Comparison of ENCODE assay signal across 11 cellular contexts in the genomic region with DNA sequence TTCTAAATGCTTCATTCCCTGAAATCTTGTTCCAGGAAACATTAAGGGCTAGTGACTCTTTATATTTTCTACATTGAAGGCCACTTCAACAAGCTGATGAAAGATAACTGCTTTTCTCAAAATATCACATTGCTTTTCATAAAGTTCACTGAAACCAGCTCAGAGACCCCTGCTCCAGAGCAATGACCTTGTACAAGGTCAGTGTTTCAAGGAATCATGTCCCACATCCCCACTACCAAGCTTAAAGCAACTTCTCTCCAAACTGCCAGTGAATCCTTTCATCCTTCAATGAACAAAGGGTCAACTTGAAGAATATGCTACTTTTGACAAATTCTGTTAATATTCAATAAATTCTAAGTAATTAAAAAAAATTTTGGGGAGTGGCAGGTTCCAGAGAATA. TPM values are rescaled to one million over a fixed set of nuclear protein-coding genes. Genes with fewer than 3 reads are reported as not detected.
A peak's percentile ranks its signal among the peaks of the same experiment; 100 is the strongest.
DNase-seq lines count a peak whose midpoint lies in the region; ATAC-seq and TF ChIP-seq lines count a peak whose summit lies in the region.
"Had no signal": no experiment of that assay in that cellular context is flagged by ENCODE, and none has a peak within 500 bp of the region (broad histone marks: within the 10 kb centered on the region; RNA-seq: fewer than 3 reads in every experiment).

No MANE protein-coding gene starts in this region.

- peaks cover 30% of the 10 kb centered on the region for H3K4me1 ChIP-seq in CD4-positive, CD25-positive, alpha-beta regulatory T cell (ENCODE audit: control insufficient read depth, insufficient read depth, low read length, poor library complexity, severe bottlenecking)
- peaks cover 86% of the 10 kb centered on the region for H3K4me1 ChIP-seq in KMS-11 (ENCODE audit: low read depth, poor library complexity, severe bottlenecking)
- peaks cover 63 to 64% of the 10 kb centered on the region in 2 donors for H3K4me1 ChIP-seq in gastrocnemius medialis
- H3K4me1 ChIP-seq in HAP-1 = peaks cover 14% of the 10 kb centered on the region

- no peaks in the 10 kb centered on the region for H3K79me2 ChIP-seq in KMS-11 (ENCODE audit: insufficient read depth, low read depth)

- peaks cover 22 to 36% (median 32%) of the 10 kb centered on the region in 4 donors for H3K4me1 Mint-ChIP-seq in CD4-positive, CD25-positive, alpha-beta regulatory T cell
- peaks cover 59% of the 10 kb centered on the region for H3K4me1 Mint-ChIP-seq in brain

- no peak for TF ChIP-seq POLR2A in gastrocnemius medialis (IDR thresholded peaks at IDR 0.05)

- H2AFZ ChIP-seq in KMS-11 (ENCODE audit: low read depth) = peak overlapping the region; percentile 46; the same call in 1 of the 2 replicates

- H3K9me3 Mint-ChIP-seq in CD4-positive, CD25-positive, alpha-beta regulatory T cell = no peaks in the 10 kb centered on the region
- no peaks in the 10 kb centered on the region for H3K9me3 Mint-ChIP-seq in brain

- H3K36me3 ChIP-seq in CD4-positive, CD25-positive, alpha-beta regulatory T cell (ENCODE audit: control insufficient read depth, insufficient read depth, low read length) = peaks cover 7% of the 10 kb centered on the region
- no peaks in the 10 kb centered on the region for H3K36me3 ChIP-seq in KMS-11 (ENCODE audit: insufficient read depth)
- peaks cover 0 to 3% of the 10 kb centered on the region in 2 donors for H3K36me3 ChIP-seq in gastrocnemius medialis
- peaks cover 6% of the 10 kb centered on the region for H3K36me3 ChIP-seq in HAP-1 (replicated peaks)
- H3K36me3 ChIP-seq: MG63, vagina had no signal

- H4K20me1 ChIP-seq in KMS-11 (ENCODE audit: insufficient read depth) = no peaks in the 10 kb centered on the region

- H3K9me3 ChIP-seq in CD4-positive, CD25-positive, alpha-beta regulatory T cell (ENCODE audit: control insufficient read depth in 2 of 2, low read length in 2 of 2) = no peaks in the 10 kb centered on the region
- H3K9me3 ChIP-seq in gastrocnemius medialis = no peaks in the 10 kb centered on the region
- no peaks in the 10 kb centered on the region for H3K9me3 ChIP-seq in HAP-1
- H3K9me3 ChIP-seq: MG63, vagina had no signal

- peak overlapping the region; percentile 65; the same call in 1 of the 2 replicates for H3K9ac ChIP-seq in KMS-11

- ATAC-seq in CD4-positive, CD25-positive, alpha-beta regulatory T cell (ENCODE audit: low read depth in 2 of 2) = no peak
- ATAC-seq in gastrocnemius medialis = no peak
- ATAC-seq in HG02610 (IDR thresholded peaks at IDR 0.05; ENCODE audit: unreplicated experiment) = no peak

- H3K27me3 ChIP-seq in CD4-positive, CD25-positive, alpha-beta regulatory T cell (ENCODE audit: control insufficient read depth, insufficient read depth, low read length) = no peaks in the 10 kb centered on the region
- H3K27me3 ChIP-seq in KMS-11 (ENCODE audit: insufficient read depth, low read depth) (no peaks in the 10 kb centered on the region), gastrocnemius medialis (no peaks in the 10 kb centered on the region), HAP-1 (ENCODE audit: low read depth) (no peaks in the 10 kb centered on the region)
- H3K27me3 ChIP-seq: MG63, vagina had no signal

- in situ Hi-C loops in gastrocnemius medialis (cut with MboI; ENCODE audit: low sequenced_read_pairs in 4 of 4) (loop anchor here in 1 of 4 donors (5.0 kb wide), 1 partner anchor 101 kb away; no protein-coding TSS in a partner anchor), HAP-1 (cut with MboI; ENCODE audit: low sequenced_read_pairs) (no loop called here)

- no peak overlapping the region for H3K27ac ChIP-seq in CD4-positive, CD25-positive, alpha-beta regulatory T cell (ENCODE audit: insufficient read depth, low read length, poor library complexity, severe bottlenecking)
- H3K27ac ChIP-seq in KMS-11 (peak overlapping the region; percentile 94), gastrocnemius medialis (peak overlapping the region; percentile 83 to 90 (median 87))

- peak overlapping the region in 2 of 4 donors; percentile 19 to 22 for H3K4me3 Mint-ChIP-seq in CD4-positive, CD25-positive, alpha-beta regulatory T cell
- H3K4me3 Mint-ChIP-seq in brain = no peak overlapping the region

- no peak for DNase-seq in CD4-positive, CD25-positive, alpha-beta regulatory T cell
- no peak for DNase-seq in gastrocnemius medialis
- no peak for DNase-seq in HAP-1 (ENCODE audit: low spot score in 2 of 2)
- DNase-seq in NCI-H345 treated with DMSO at 0.1 percent for 48 hours (lab: John Stamatoyannopoulos, UW; ENCODE audit: unreplicated experiment) = no peak
- DNase-seq: effector CD8-positive, alpha-beta T cell had no signal

- H3K27me3 Mint-ChIP-seq in CD4-positive, CD25-positive, alpha-beta regulatory T cell = no peaks in the 10 kb centered on the region
- H3K27me3 Mint-ChIP-seq in brain = no peaks in the 10 kb centered on the region

- H3K4me3 ChIP-seq in CD4-positive, CD25-positive, alpha-beta regulatory T cell (ENCODE audit: low read depth, low read length) = peak overlapping the region; percentile 46
- no peak overlapping the region for H3K4me3 ChIP-seq in KMS-11 (IDR thresholded peaks at IDR 0.05; ENCODE audit: insufficient read depth, low read depth, low read length)
- no peak overlapping the region for H3K4me3 ChIP-seq in gastrocnemius medialis
- no peak overlapping the region for H3K4me3 ChIP-seq in HAP-1
- H3K4me3 ChIP-seq: MG63, vagina had no signal

- peak overlapping the region in 1 of 3 donors; percentile 64 for H3K27ac Mint-ChIP-seq in CD4-positive, CD25-positive, alpha-beta regulatory T cell
- peak overlapping the region in 4 of 5 experiments; percentile 64 to 94 (median 94) for H3K27ac Mint-ChIP-seq in brain

- intact Hi-C loops in gastrocnemius medialis (cut with DNase I; ENCODE audit: low total_unique reads) = loop anchor here (5.0 to 10.0 kb wide), 3 partner anchors 146 to 269 kb away; partner anchors contain the start of gene UBE2D2

- no peak for TF ChIP-seq CTCF in KMS-11 (conservative IDR thresholded peaks at IDR 0.05; ENCODE audit: low read depth, low read length)
- TF ChIP-seq CTCF in brain (conservative IDR thresholded peaks at IDR 0.05) = no peak
- TF ChIP-seq CTCF in gastrocnemius medialis (IDR thresholded peaks at IDR 0.05 in 4 of 5, conservative IDR thresholded peaks at IDR 0.05 in 1 of 5) = no peak

- peaks cover 18% of the 10 kb centered on the region for H3K36me3 Mint-ChIP-seq in CD4-positive, CD25-positive, alpha-beta regulatory T cell
- peaks cover 45% of the 10 kb centered on the region for H3K36me3 Mint-ChIP-seq in brain

- H3K4me2 ChIP-seq in KMS-11 = peak overlapping the region; percentile 94

RNA-seq across cellular contexts. Expression of gene SPATA24, which starts 12.0 kb away (rescaled TPM):
- total RNA-seq in CD4-positive, CD25-positive, alpha-beta regulatory T cell = 4.4 TPM
- polyA plus RNA-seq in CD4-positive, CD25-positive, alpha-beta regulatory T cell = 1 to 10 TPM; 5.5 to 6.8 (median 6.1) TPM
- 7.0 TPM for polyA plus RNA-seq in brain (ENCODE audit: insufficient read depth, low read depth, low replicate concordance)
- 10 to 100 TPM in 3 of 4 donors, 1 to 10 TPM in 1; 6.8 to 24.1 (median 12.5) TPM for total RNA-seq in gastrocnemius medialis

RNA-seq across cellular contexts. Expression of gene PROB1, which starts 21.0 kb away (rescaled TPM):
- total RNA-seq in CD4-positive, CD25-positive, alpha-beta regulatory T cell = 1.2 TPM
- under 1 TPM; 0.25 to 0.86 (median 0.59) TPM for polyA plus RNA-seq in CD4-positive, CD25-positive, alpha-beta regulatory T cell
- 1.7 TPM for polyA plus RNA-seq in brain (ENCODE audit: insufficient read depth, low read depth, low replicate concordance)
- total RNA-seq in gastrocnemius medialis = 10 to 100 TPM; 26.8 to 81.4 (median 52.9) TPM

RNA-seq across cellular contexts. Expression of gene DNAJC18, which starts 23.5 kb away (rescaled TPM):
- total RNA-seq in CD4-positive, CD25-positive, alpha-beta regulatory T cell = 8.2 TPM
- 1 to 10 TPM; 4.0 to 9.0 (median 5.1) TPM for polyA plus RNA-seq in CD4-positive, CD25-positive, alpha-beta regulatory T cell
- 31.0 TPM for polyA plus RNA-seq in brain (ENCODE audit: insufficient read depth, low read depth, low replicate concordance)
- 10 to 100 TPM in 3 of 4 donors, 1 to 10 TPM in 1; 5.1 to 21.7 (median 13.3) TPM for total RNA-seq in gastrocnemius medialis

RNA-seq across cellular contexts. Expression of gene MZB1, which starts 26.2 kb away (rescaled TPM):
- total RNA-seq in CD4-positive, CD25-positive, alpha-beta regulatory T cell = 2.2 TPM
- 1 to 10 TPM in 2 of 4 donors, under 1 TPM in 2; 0.39 to 1.7 (median 1.0) TPM for polyA plus RNA-seq in CD4-positive, CD25-positive, alpha-beta regulatory T cell
- not detected for polyA plus RNA-seq in brain (ENCODE audit: insufficient read depth, low read depth, low replicate concordance)
- under 1 TPM in 1 of 4 donors, not detected in 3; 0.46 TPM for total RNA-seq in gastrocnemius medialis
- total RNA-seq: vagina had no signal

RNA-seq across cellular contexts. Expression of gene SLC23A1, which starts 32.8 kb away (rescaled TPM):
- not detected for total RNA-seq in CD4-positive, CD25-positive, alpha-beta regulatory T cell
- polyA plus RNA-seq in CD4-positive, CD25-positive, alpha-beta regulatory T cell = under 1 TPM in 2 of 4 donors, not detected in 2; 0.09 to 0.13 TPM
- not detected for polyA plus RNA-seq in brain (ENCODE audit: insufficient read depth, low read depth, low replicate concordance)
- total RNA-seq in gastrocnemius medialis = not detected
- total RNA-seq: omental fat pad, vagina had no signal

Comparison
In these comparisons a context has a peak if more than half of its experiments do, and no peak if none do; other contexts are left out.
1. RNA of gene PROB1, which starts 21.0 kb away (total RNA-seq): 26.8 to 81.4 TPM in gastrocnemius medialis; 1.2 TPM in CD4-positive, CD25-positive, alpha-beta regulatory T cell (single experiment); every median in the first group is over 10 times any median in the second.